ENCODE assay signal across 12 cellular contexts in genomic region chr18:34650121-34650545, GRCh38. TPM values are rescaled to one million over a fixed set of nuclear protein-coding genes. Genes with fewer than 3 reads are reported as not detected.
DNase-seq lines count a peak whose midpoint lies in the region; ATAC-seq and TF ChIP-seq lines count a peak whose summit lies in the region.
"Had no signal": no experiment of that assay in that cellular context is flagged by ENCODE, and none has a peak within 500 bp of the region (broad histone marks: within the 10 kb centered on the region; RNA-seq: fewer than 3 reads in every experiment).

No MANE protein-coding gene starts in this region.

- no peak for TF ChIP-seq CTCF in GM23338 (conservative IDR thresholded peaks at IDR 0.05; ENCODE audit: low read depth in 2 of 2)
- no peak for TF ChIP-seq CTCF in fibroblast of lung (conservative IDR thresholded peaks at IDR 0.05 in 1 of 2, IDR thresholded peaks at IDR 0.05 in 1 of 2; ENCODE audit: low read depth in 1 of 2, low read length in 2 of 2)

- H3K9ac ChIP-seq in fibroblast of lung (ENCODE audit: insufficient read depth, low read length), result no peak overlapping the region

- peaks cover 30% of the 10 kb centered on the region for H3K4me1 Mint-ChIP-seq in GM23338

- peaks cover 26% of the 10 kb centered on the region for H3K4me1 ChIP-seq in GM23338 (ENCODE audit: insufficient read depth)
- peaks cover 13% of the 10 kb centered on the region for H3K4me1 ChIP-seq in fibroblast of lung (ENCODE audit: control insufficient read depth, extremely low read depth, insufficient read depth, low read length)

- H3K4me3 ChIP-seq in GM23338, result no peak overlapping the region
- no peak overlapping the region for H3K4me3 ChIP-seq in fibroblast of lung (replicated peaks in 1 of 4; ENCODE audit: control extremely low read depth in 1 of 4, insufficient read depth in 1 of 4, low read depth in 3 of 4, low read length in 4 of 4)
- no peak overlapping the region for H3K4me3 ChIP-seq in skeletal muscle cell (ENCODE audit: low read depth, low read length)
- H3K4me3 ChIP-seq: ovary had no signal

- H3K36me3 Mint-ChIP-seq in GM23338 (ENCODE audit: low read depth), result no peaks in the 10 kb centered on the region

- no peak overlapping the region for H3K4me3 Mint-ChIP-seq in GM23338
- H3K4me3 Mint-ChIP-seq: T-helper 2 cell treated with Interferon-gamma antibody and Interleukin-4, amounts not matched to agents 5 μg/mL and 100 μg/mL, for 36 hours had no signal

- peaks cover 2% of the 10 kb centered on the region for H3K27me3 Mint-ChIP-seq in GM23338 (ENCODE audit: insufficient read depth, low read depth, poor library complexity)

- H3K27me3 ChIP-seq in GM23338 (ENCODE audit: insufficient read depth) (no peaks in the 10 kb centered on the region), fibroblast of lung (ENCODE audit: control insufficient read depth, insufficient read depth, low read length) (no peaks in the 10 kb centered on the region)
- H3K27me3 ChIP-seq: ovary had no signal

- H4K20me1 ChIP-seq in GM23338 (replicated peaks; ENCODE audit: insufficient read depth), result no peaks in the 10 kb centered on the region
- no peaks in the 10 kb centered on the region for H4K20me1 ChIP-seq in fibroblast of lung (ENCODE audit: control insufficient read depth, extremely low read depth, insufficient read depth, low read length)

- H3F3A ChIP-seq in GM23338 (replicated peaks; ENCODE audit: low read depth), result no peaks in the 10 kb centered on the region

- H3K9me3 ChIP-seq in fibroblast of lung (ENCODE audit: control insufficient read depth, insufficient read depth, low read depth, low read length), result no peaks in the 10 kb centered on the region
- H3K9me3 ChIP-seq: ovary had no signal

- H3K36me3 ChIP-seq in GM23338 (ENCODE audit: insufficient read depth) (no peaks in the 10 kb centered on the region), fibroblast of lung (ENCODE audit: control insufficient read depth, insufficient read depth, low read length) (no peaks in the 10 kb centered on the region)
- H3K36me3 ChIP-seq: ovary had no signal

- H2AFZ ChIP-seq in GM23338 (peak overlapping the region; percentile 64; the same call in 1 of the 2 replicates), fibroblast of lung (ENCODE audit: low read length) (no peak overlapping the region)

- no peaks in the 10 kb centered on the region for H3K79me2 ChIP-seq in GM23338 (replicated peaks; ENCODE audit: insufficient read depth)
- H3K79me2 ChIP-seq in fibroblast of lung (ENCODE audit: control insufficient read depth, insufficient read depth, low read length), result no peaks in the 10 kb centered on the region

- H3K27ac ChIP-seq in GM23338 (ENCODE audit: low read depth) (peak overlapping the region; percentile 21; the same call in 1 of the 2 replicates), fibroblast of lung (ENCODE audit: insufficient read depth, low read length) (no peak overlapping the region)
- H3K27ac ChIP-seq: ovary had no signal

- H3K9me2 ChIP-seq in GM23338 (ENCODE audit: insufficient read depth), result no peaks in the 10 kb centered on the region

- DNase-seq in GM23338 (ENCODE audit: low spot score), result no peak
- DNase-seq in OCI-M1 (lab: John Stamatoyannopoulos, UW), result peak; percentile 53
- peak; percentile 79 to 87 for DNase-seq in fibroblast of lung (ENCODE audit: low read depth in 2 of 2)
- DNase-seq in skeletal muscle cell (ENCODE audit: low read depth), result peak; percentile 49
- no peak for DNase-seq in stimulated activated CD4-positive, alpha-beta T cell treated with anti-CD3 and anti-CD28 coated beads, Interleukin-4, amount 100 ng/mL, for 4 hours
- DNase-seq in activated CD4-positive, CD25-positive, alpha-beta regulatory T cell (lab: John Stamatoyannopoulos, UW), result no peak
- DNase-seq: activated T-cell treated with anti-CD3 and anti-CD28 coated beads, Interleukin-2, amount 50 U/mL, for 48 hours; NCI-H524 treated with DMSO at 0.1 percent for 48 hours; ovary had no signal

- peak overlapping the region; percentile 81 for H3K27ac Mint-ChIP-seq in GM23338
- H3K27ac Mint-ChIP-seq: T-helper 2 cell treated with Interferon-gamma antibody and Interleukin-4, amounts not matched to agents 5 μg/mL and 100 μg/mL, for 36 hours had no signal

- ATAC-seq in GM23338 (no peak), GM19035 (IDR thresholded peaks at IDR 0.05; ENCODE audit: unreplicated experiment) (no peak), HG03175 (IDR thresholded peaks at IDR 0.05; ENCODE audit: unreplicated experiment) (no peak)

- no peak overlapping the region for H3K4me2 ChIP-seq in GM23338
- H3K4me2 ChIP-seq in fibroblast of lung (ENCODE audit: extremely low read depth, insufficient read depth, low read length), result peak overlapping the region; percentile 26

- H3K9me3 Mint-ChIP-seq in GM23338, result no peaks in the 10 kb centered on the region
- H3K9me3 Mint-ChIP-seq: T-helper 2 cell treated with Interferon-gamma antibody and Interleukin-4, amounts not matched to agents 5 μg/mL and 100 μg/mL, for 36 hours had no signal

TF ChIP-seq in GM23338, 12 proteins besides CTCF, POLR2A, EP300 and RAD21 (continues in another document):
- no peak for TF ChIP-seq EZH2 (IDR thresholded peaks at IDR 0.05; ENCODE audit: low read depth, unreplicated experiment)
- no peak for TF ChIP-seq ZNF331 (CRISPR knock-in tag; IDR thresholded peaks at IDR 0.05; ENCODE audit: low read depth)
- no peak for TF ChIP-seq NANOG (IDR thresholded peaks at IDR 0.05; ENCODE audit: borderline replicate concordance)
- TF ChIP-seq CREB1 (CRISPR knock-in tag; IDR thresholded peaks at IDR 0.05; ENCODE audit: low read depth), result no peak
- no peak for TF ChIP-seq EZH2phosphoT487 (IDR thresholded peaks at IDR 0.05; ENCODE audit: unreplicated experiment)
- TF ChIP-seq STAT1 (IDR thresholded peaks at IDR 0.05; ENCODE audit: unreplicated experiment), result no peak
- TF ChIP-seq, protein P1, sequence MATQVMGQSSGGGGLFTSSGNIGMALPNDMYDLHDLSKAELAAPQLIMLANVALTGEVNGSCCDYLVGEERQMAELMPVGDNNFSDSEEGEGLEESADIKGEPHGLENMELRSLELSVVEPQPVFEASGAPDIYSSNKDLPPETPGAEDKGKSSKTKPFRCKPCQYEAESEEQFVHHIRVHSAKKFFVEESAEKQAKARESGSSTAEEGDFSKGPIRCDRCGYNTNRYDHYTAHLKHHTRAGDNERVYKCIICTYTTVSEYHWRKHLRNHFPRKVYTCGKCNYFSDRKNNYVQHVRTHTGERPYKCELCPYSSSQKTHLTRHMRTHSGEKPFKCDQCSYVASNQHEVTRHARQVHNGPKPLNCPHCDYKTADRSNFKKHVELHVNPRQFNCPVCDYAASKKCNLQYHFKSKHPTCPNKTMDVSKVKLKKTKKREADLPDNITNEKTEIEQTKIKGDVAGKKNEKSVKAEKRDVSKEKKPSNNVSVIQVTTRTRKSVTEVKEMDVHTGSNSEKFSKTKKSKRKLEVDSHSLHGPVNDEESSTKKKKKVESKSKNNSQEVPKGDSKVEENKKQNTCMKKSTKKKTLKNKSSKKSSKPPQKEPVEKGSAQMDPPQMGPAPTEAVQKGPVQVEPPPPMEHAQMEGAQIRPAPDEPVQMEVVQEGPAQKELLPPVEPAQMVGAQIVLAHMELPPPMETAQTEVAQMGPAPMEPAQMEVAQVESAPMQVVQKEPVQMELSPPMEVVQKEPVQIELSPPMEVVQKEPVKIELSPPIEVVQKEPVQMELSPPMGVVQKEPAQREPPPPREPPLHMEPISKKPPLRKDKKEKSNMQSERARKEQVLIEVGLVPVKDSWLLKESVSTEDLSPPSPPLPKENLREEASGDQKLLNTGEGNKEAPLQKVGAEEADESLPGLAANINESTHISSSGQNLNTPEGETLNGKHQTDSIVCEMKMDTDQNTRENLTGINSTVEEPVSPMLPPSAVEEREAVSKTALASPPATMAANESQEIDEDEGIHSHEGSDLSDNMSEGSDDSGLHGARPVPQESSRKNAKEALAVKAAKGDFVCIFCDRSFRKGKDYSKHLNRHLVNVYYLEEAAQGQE (IDR thresholded peaks at IDR 0.05; ENCODE audit: unreplicated experiment), result no peak
- TF ChIP-seq ZNF114 (CRISPR knock-in tag; IDR thresholded peaks at IDR 0.05), result no peak
- no peak for TF ChIP-seq JUNB (IDR thresholded peaks at IDR 0.05; ENCODE audit: unreplicated experiment)
- TF ChIP-seq ETS1 (IDR thresholded peaks at IDR 0.05), result no peak

RNA-seq across cellular contexts. Expression of gene DTNA, which starts 60.0 kb away (rescaled TPM):
- total RNA-seq in GM23338 (2014; rRNA removed; shearing (Covaris generic)), result 25.1 and 34.4 TPM in 2 replicates
- polyA plus RNA-seq in GM23338 (2016; fragmentation: Nextera tagmentation; extraction: Ambion mirVana) (9.5 and 11.5 TPM in 2 replicates), fibroblast of lung (26.9 and 49.8 TPM in 2 replicates)
- 28.2 and 38.8 TPM in 2 replicates for total RNA-seq in fibroblast of lung
- polyA plus RNA-seq in fibroblast of lung (2012), result 13.2 and 27.0 TPM in 2 replicates
- 71.6 and 96.1 TPM in 2 replicates for polyA minus RNA-seq in fibroblast of lung (ENCODE audit: low replicate concordance)

Comparison
In these comparisons a context has a peak if more than half of its experiments do, and no peak if none do; other contexts are left out.
1. DNase-seq: peak in OCI-M1 (single experiment), fibroblast of lung (2 of 2) and skeletal muscle cell (single experiment); none in GM23338 (single experiment), stimulated activated CD4-positive, alpha-beta T cell treated with anti-CD3 and anti-CD28 coated beads, Interleukin-4, amount 100 ng/mL, for 4 hours (0 of 2) and activated CD4-positive, CD25-positive, alpha-beta regulatory T cell (0 of 4).